Comparison of ENCODE assay signal across 9 cellular contexts in the genomic region with DNA sequence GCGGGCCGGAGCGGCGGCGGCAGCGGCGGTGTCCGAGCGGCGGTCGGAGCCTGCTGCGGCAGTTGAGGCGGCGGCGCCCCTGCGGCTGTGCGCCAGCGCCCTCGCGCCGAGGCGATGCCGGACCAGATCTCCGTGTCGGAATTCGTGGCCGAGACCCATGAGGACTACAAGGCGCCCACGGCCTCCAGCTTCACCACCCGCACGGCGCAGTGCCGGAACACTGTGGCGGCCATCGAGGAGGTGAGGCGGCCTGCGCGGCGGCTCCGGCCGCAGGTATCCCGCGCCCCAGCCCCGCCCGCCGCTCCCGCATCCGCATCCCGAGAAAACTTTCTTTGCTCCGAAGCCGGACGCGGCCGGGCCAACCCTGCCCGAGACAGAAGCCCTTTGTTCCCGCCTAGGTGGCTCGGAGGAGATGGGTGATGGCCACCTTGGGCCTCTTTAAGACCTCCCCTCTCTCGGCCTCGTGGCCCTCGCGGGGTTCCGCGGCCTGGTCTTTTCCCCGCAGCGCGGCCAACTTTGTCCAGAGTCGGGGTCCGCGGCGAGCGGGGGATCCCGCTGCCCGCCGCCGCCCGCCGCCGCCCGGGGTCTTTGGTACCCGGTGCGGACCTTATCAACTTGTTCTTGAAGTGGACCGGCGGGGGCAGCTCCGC. TPM values are rescaled to one million over a fixed set of nuclear protein-coding genes. Genes with fewer than 3 reads are reported as not detected.
DNase-seq lines count a peak whose midpoint lies in the region; ATAC-seq, FAIRE-seq and TF ChIP-seq lines count a peak whose summit lies in the region.
"Had no signal": no experiment of that assay in that cellular context is flagged by ENCODE, and none has a peak within 500 bp of the region (broad histone marks: within the 10 kb centered on the region; RNA-seq: fewer than 3 reads in every experiment).

No MANE protein-coding gene starts in this region.

- peak overlapping the region; percentile 84 for H3K27ac ChIP-seq in keratinocyte (ENCODE audit: control insufficient read depth, insufficient read depth, low read length)

- peaks cover 2% of the 10 kb centered on the region for H3K9me1 ChIP-seq in keratinocyte (ENCODE audit: control insufficient read depth, extremely low read depth, insufficient read depth, low read length)

- H3K36me3 Mint-ChIP-seq in IgD-negative memory B cell: no peaks in the 10 kb centered on the region
- peaks cover 4% of the 10 kb centered on the region for H3K36me3 Mint-ChIP-seq in brain
- H3K36me3 Mint-ChIP-seq in stimulated activated naive B cell treated with anti-CD40 and anti-IgM and Interleukin-4, amounts not matched to agents 10 μg/mL and 1 μg/mL and 100 μg/mL, for 72 hours: no peaks in the 10 kb centered on the region
- H3K36me3 Mint-ChIP-seq: natural killer cell treated with Interleukin-12 subunit alpha and Interleukin-12 subunit beta and Interleukin-15 and Interleukin-18, amount 100 ng/mL, for 72 hours had no signal

- peak; percentile 13 for DNase-seq in A172 (ENCODE audit: low spot score)
- DNase-seq in GM13976 (ENCODE audit: low spot score): peak; percentile 47
- DNase-seq in keratinocyte (ENCODE audit: low read depth, low spot score): no peak
- no peak for DNase-seq in stimulated activated naive B cell treated with anti-CD40 and anti-IgM and Interleukin-4, amounts not matched to agents 10 μg/mL and 1 μg/mL and 100 μg/mL, for 72 hours
- no peak for DNase-seq in AML-193 (lab: John Stamatoyannopoulos, UW)

- FAIRE-seq in keratinocyte (lab: Jason Lieb, UNC): no peak

- H3K27me3 Mint-ChIP-seq in IgD-negative memory B cell (peaks cover 30% of the 10 kb centered on the region), brain (peaks cover 5% of the 10 kb centered on the region)
- H3K27me3 Mint-ChIP-seq in stimulated activated naive B cell treated with anti-CD40 and anti-IgM and Interleukin-4, amounts not matched to agents 10 μg/mL and 1 μg/mL and 100 μg/mL, for 72 hours: peaks cover 19 to 32% of the 10 kb centered on the region in 2 donors

- peaks cover 0 to 6% of the 10 kb centered on the region in 2 experiments for H3K36me3 ChIP-seq in keratinocyte (ENCODE audit: control insufficient read depth in 2 of 2, extremely low read depth in 1 of 2, insufficient read depth in 2 of 2, low read length in 2 of 2)

- H3K4me3 Mint-ChIP-seq in IgD-negative memory B cell (peak overlapping the region in 3 of 4 donors; percentile 12 to 75 (median 43)), brain (peak overlapping the region; percentile 74 to 81 (median 81))
- H3K4me3 Mint-ChIP-seq in stimulated activated naive B cell treated with anti-CD40 and anti-IgM and Interleukin-4, amounts not matched to agents 10 μg/mL and 1 μg/mL and 100 μg/mL, for 72 hours: peak overlapping the region; percentile 69 to 71

- H3K27ac Mint-ChIP-seq in IgD-negative memory B cell: no peak overlapping the region
- peak overlapping the region in 1 of 5 experiments; percentile 72 for H3K27ac Mint-ChIP-seq in brain
- no peak overlapping the region for H3K27ac Mint-ChIP-seq in stimulated activated naive B cell treated with anti-CD40 and anti-IgM and Interleukin-4, amounts not matched to agents 10 μg/mL and 1 μg/mL and 100 μg/mL, for 72 hours
- H3K27ac Mint-ChIP-seq: natural killer cell treated with Interleukin-12 subunit alpha and Interleukin-12 subunit beta and Interleukin-15 and Interleukin-18, amount 100 ng/mL, for 72 hours had no signal

- H3K4me2 ChIP-seq in keratinocyte (ENCODE audit: control insufficient read depth, extremely low read depth, insufficient read depth, low read depth, low read length): no peak overlapping the region

- H3K27me3 ChIP-seq in keratinocyte (ENCODE audit: control insufficient read depth, extremely low read depth, insufficient read depth, low read length): no peaks in the 10 kb centered on the region

- in situ Hi-C loops in GM13976 (cut with MboI; ENCODE audit: low sequenced_read_pairs, unreplicated experiment): no loop called here

- dilution Hi-C loops in keratinocyte (cut with MboI; ENCODE audit: extremely low pct_ligation_motif_present, low sequenced_read_pairs): no loop called here

- peak overlapping the region; percentile 89 for H3K9ac ChIP-seq in keratinocyte (ENCODE audit: control insufficient read depth, extremely low read depth, insufficient read depth, low read length)

- H3K4me1 ChIP-seq in keratinocyte (ENCODE audit: control insufficient read depth, extremely low read depth, insufficient read depth, low read length): peaks cover 21% of the 10 kb centered on the region

- H3K9me3 ChIP-seq in keratinocyte (ENCODE audit: control insufficient read depth, low read depth, low read length): no peaks in the 10 kb centered on the region

- peaks cover 52% of the 10 kb centered on the region for H3K79me2 ChIP-seq in keratinocyte (ENCODE audit: control insufficient read depth, insufficient read depth, low read length)

- H3K4me1 Mint-ChIP-seq in IgD-negative memory B cell (peaks cover 0 to 5% (median 4%) of the 10 kb centered on the region in 3 donors), brain (peaks cover 51% of the 10 kb centered on the region)
- peaks cover 7 to 13% of the 10 kb centered on the region in 2 donors for H3K4me1 Mint-ChIP-seq in stimulated activated naive B cell treated with anti-CD40 and anti-IgM and Interleukin-4, amounts not matched to agents 10 μg/mL and 1 μg/mL and 100 μg/mL, for 72 hours

- ATAC-seq in stimulated activated naive B cell treated with anti-CD40 and anti-IgM and Interleukin-4, amounts not matched to agents 10 μg/mL and 1 μg/mL and 100 μg/mL, for 72 hours (replicated peaks): peak; percentile 23 to 27
- no peak for ATAC-seq in GM19328 (IDR thresholded peaks at IDR 0.05; ENCODE audit: unreplicated experiment)

- no peak for TF ChIP-seq CTCF in GM13976 (IDR thresholded peaks at IDR 0.05; ENCODE audit: borderline replicate concordance, control extremely low read depth, extremely low read depth, insufficient read depth, missing control alignments)
- TF ChIP-seq CTCF in brain (conservative IDR thresholded peaks at IDR 0.05): no peak
- no peak for TF ChIP-seq CTCF in keratinocyte (optimal IDR thresholded peaks at IDR 0.05 in 1 of 3, IDR thresholded peaks at IDR 0.05 in 1 of 3, conservative IDR thresholded peaks at IDR 0.05 in 1 of 3; ENCODE audit: extremely low read depth in 1 of 3, insufficient read depth in 2 of 3, low read length in 3 of 3)

- H3K9me3 Mint-ChIP-seq in IgD-negative memory B cell (peaks cover 0 to 5% (median 0%) of the 10 kb centered on the region in 3 donors), brain (no peaks in the 10 kb centered on the region)
- H3K9me3 Mint-ChIP-seq in stimulated activated naive B cell treated with anti-CD40 and anti-IgM and Interleukin-4, amounts not matched to agents 10 μg/mL and 1 μg/mL and 100 μg/mL, for 72 hours: no peaks in the 10 kb centered on the region
- H3K9me3 Mint-ChIP-seq: natural killer cell treated with Interleukin-12 subunit alpha and Interleukin-12 subunit beta and Interleukin-15 and Interleukin-18, amount 100 ng/mL, for 72 hours had no signal

- H3K4me3 ChIP-seq in keratinocyte (ENCODE audit: control insufficient read depth in 2 of 3, extremely low read depth in 1 of 3, insufficient read depth in 2 of 3, low read depth in 1 of 3, low read length in 3 of 3): peak overlapping the region; percentile 92 to 100 (median 97)

- peak overlapping the region; percentile 22 for H2AFZ ChIP-seq in keratinocyte (ENCODE audit: control insufficient read depth, low read length)

- H4K20me1 ChIP-seq in keratinocyte (ENCODE audit: control insufficient read depth, extremely low read depth, insufficient read depth, low read length): no peaks in the 10 kb centered on the region

RNA-seq across cellular contexts. Expression of a gene that starts 0.5 kb away (rescaled TPM):
- total RNA-seq in A172 (2014; rRNA removed; shearing (Covaris generic)): 20.4 and 24.4 TPM in 2 replicates
- polyA plus RNA-seq in IgD-negative memory B cell: not detected
- 7.0 TPM for polyA plus RNA-seq in brain (ENCODE audit: insufficient read depth, low read depth, low replicate concordance)
- 30.7 to 59.6 TPM (median 54.2 TPM) in 3 replicates for polyA plus RNA-seq in keratinocyte
- 44.6 TPM for polyA plus RNA-seq in keratinocyte (2011; ENCODE audit: low read depth)
- 37.2 and 58.2 TPM in 2 replicates for polyA plus RNA-seq in keratinocyte (2011; cell fraction: cytosol; rRNA removed)
- 62.7 and 72.9 TPM in 2 replicates for polyA plus RNA-seq in keratinocyte (2011; cell fraction: nucleus; rRNA removed)
- 21.4 and 42.3 TPM in 2 replicates for polyA plus RNA-seq in keratinocyte (2012; ENCODE audit: low replicate concordance)
- polyA minus RNA-seq in keratinocyte: 32.0 to 96.8 TPM (median 59.0 TPM) in 3 replicates
- 34.7 TPM for polyA minus RNA-seq in keratinocyte (2011; cell fraction: cytosol; rRNA and poly(A)+ RNA removed)
- polyA minus RNA-seq in keratinocyte (2011; cell fraction: nucleus; rRNA and poly(A)+ RNA removed): 47.7 and 89.0 TPM in 2 replicates
- total RNA-seq: natural killer cell treated with Interleukin-12 subunit alpha and Interleukin-12 subunit beta and Interleukin-15 and Interleukin-18, amount 100 ng/mL, for 72 hours had no signal

Comparison
In these comparisons a context has a peak if more than half of its experiments do, and no peak if none do; other contexts are left out.
1. DNase-seq: peak in A172 (single experiment) and GM13976 (single experiment); none in keratinocyte (single experiment), stimulated activated naive B cell treated with anti-CD40 and anti-IgM and Interleukin-4, amounts not matched to agents 10 μg/mL and 1 μg/mL and 100 μg/mL, for 72 hours (single experiment) and AML-193 (0 of 2).
2. Peak in every context shown above with its lines, with median percentiles within 50 percentile points of each other: H3K4me3 Mint-ChIP-seq.